In the genomic region with DNA sequence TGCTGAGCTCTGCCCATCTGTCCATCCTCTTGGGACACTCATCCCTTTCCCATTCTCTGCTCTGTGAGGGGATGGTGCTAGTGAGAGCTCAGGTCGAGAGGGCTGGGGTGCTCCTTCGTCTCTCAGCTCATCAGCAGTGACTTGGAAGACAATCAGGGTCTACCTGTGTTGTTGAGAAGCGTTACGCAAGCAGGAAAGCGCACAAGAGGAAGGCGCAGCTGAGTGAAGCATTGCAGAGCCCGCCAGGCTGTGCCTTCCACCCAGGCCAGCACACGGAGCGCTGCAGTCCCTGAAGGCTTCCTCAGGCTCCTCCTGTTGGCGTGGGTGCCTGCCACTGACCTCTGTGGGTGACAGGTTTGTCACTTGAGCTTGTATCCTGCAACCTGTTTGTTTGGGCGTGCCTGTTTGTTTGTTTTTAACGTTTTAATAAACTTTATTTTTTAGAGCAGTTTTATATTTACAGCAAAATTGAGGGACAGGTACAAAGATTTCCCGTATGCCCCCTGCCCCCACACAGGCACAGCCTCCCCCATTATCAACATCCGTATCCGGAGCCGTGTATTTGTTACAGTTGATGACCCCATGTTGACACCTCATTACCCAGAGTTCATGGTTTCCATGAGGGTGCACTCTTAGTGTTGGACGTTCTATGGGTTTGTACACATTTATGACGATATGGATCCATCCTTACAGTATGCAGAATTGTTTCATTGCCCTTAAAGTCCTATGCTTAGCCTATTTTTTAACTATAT, we compare ENCODE assay signal across 14 cellular contexts. TPM values are rescaled to one million over a fixed set of nuclear protein-coding genes. Genes with fewer than 3 reads are reported as not detected.
DNase-seq lines count a peak whose midpoint lies in the region; ATAC-seq and TF ChIP-seq lines count a peak whose summit lies in the region.
"Had no signal": no experiment of that assay in that cellular context is flagged by ENCODE, and none has a peak within 500 bp of the region (broad histone marks: within the 10 kb centered on the region; RNA-seq: fewer than 3 reads in every experiment).

No MANE protein-coding gene starts in this region.

- H3K27ac Mint-ChIP-seq in activated T-helper 1 cell treated with anti-CD3 and anti-CD28 coated beads, Interleukin-12 subunit alpha, Interleukin-12 subunit beta, Interleukin-2, Interleukin-4 antibody, amounts not matched to agents 30 ng/mL and 10 ng/mL and 1 ng/mL, durations not matched to agents 14 hours and 24 hours and 36 hours = no peak overlapping the region
- H3K27ac Mint-ChIP-seq in naive B cell = peak overlapping the region; percentile 17 to 98 (median 98)

- H3K9me3 Mint-ChIP-seq in activated T-helper 1 cell treated with anti-CD3 and anti-CD28 coated beads, Interleukin-12 subunit alpha, Interleukin-12 subunit beta, Interleukin-2, Interleukin-4 antibody, amounts not matched to agents 30 ng/mL and 10 ng/mL and 1 ng/mL, durations not matched to agents 14 hours and 24 hours and 36 hours = no peaks in the 10 kb centered on the region
- no peaks in the 10 kb centered on the region for H3K9me3 Mint-ChIP-seq in naive B cell
- H3K9me3 Mint-ChIP-seq: central memory CD8-positive, alpha-beta T cell had no signal

- H3F3A ChIP-seq in Loucy (ENCODE audit: low read depth) = peaks cover 6% of the 10 kb centered on the region; the same call in 1 of the 2 replicates

- TF ChIP-seq CTCF in Loucy (conservative IDR thresholded peaks at IDR 0.05; ENCODE audit: low read length) = no peak
- no peak for TF ChIP-seq CTCF in GM13977 (IDR thresholded peaks at IDR 0.05; ENCODE audit: extremely low read depth, insufficient read depth, missing control alignments)

- H2AFZ ChIP-seq in Loucy (ENCODE audit: low read length) = no peak overlapping the region
- H2AFZ ChIP-seq: PC-9 had no signal

- peaks cover 5% of the 10 kb centered on the region for H3K36me3 Mint-ChIP-seq in activated T-helper 1 cell treated with anti-CD3 and anti-CD28 coated beads, Interleukin-12 subunit alpha, Interleukin-12 subunit beta, Interleukin-2, Interleukin-4 antibody, amounts not matched to agents 30 ng/mL and 10 ng/mL and 1 ng/mL, durations not matched to agents 14 hours and 24 hours and 36 hours (ENCODE audit: low read depth)
- H3K36me3 Mint-ChIP-seq in naive B cell = no peaks in the 10 kb centered on the region

- H3K79me2 ChIP-seq in Loucy (ENCODE audit: insufficient read depth, low read length) = peaks cover 51% of the 10 kb centered on the region; the same call in 1 of the 2 replicates

- no peaks in the 10 kb centered on the region for H4K20me1 ChIP-seq in Loucy (ENCODE audit: insufficient read depth, low read length, poor library complexity, severe bottlenecking)

- ATAC-seq in naive B cell (ENCODE audit: low read depth in 2 of 2) (peak; percentile 32 to 37), HG03159 (IDR thresholded peaks at IDR 0.05; ENCODE audit: unreplicated experiment) (no peak)

- peak overlapping the region; percentile 45 for H3K9ac ChIP-seq in Loucy (ENCODE audit: low read depth, low read length, poor library complexity, severe bottlenecking)

- H3K4me2 ChIP-seq in Loucy (ENCODE audit: low read depth, low read length, poor library complexity, severe bottlenecking) = peak overlapping the region; percentile 75
- H3K4me2 ChIP-seq: PC-9 had no signal

- no peak overlapping the region for H3K4me3 ChIP-seq in Loucy (ENCODE audit: low read length, poor library complexity, severe bottlenecking)
- H3K4me3 ChIP-seq: PC-9 had no signal

- H3K27me3 ChIP-seq in Loucy (ENCODE audit: insufficient read depth, low read length, poor library complexity, severe bottlenecking) = no peaks in the 10 kb centered on the region

- intact Hi-C loops in activated T-helper 1 cell treated with anti-CD3 and anti-CD28 coated beads, Interleukin-12 subunit alpha, Interleukin-12 subunit beta, Interleukin-2, Interleukin-4 antibody, amounts not matched to agents 30 ng/mL and 10 ng/mL and 1 ng/mL, durations not matched to agents 14 hours and 24 hours and 36 hours (cut with micrococcal nuclease) = no loop called here

- no peaks in the 10 kb centered on the region for H3K36me3 ChIP-seq in Loucy (ENCODE audit: insufficient read depth, low read length)
- H3K36me3 ChIP-seq: WERI-Rb-1 had no signal

- H3K4me1 ChIP-seq in Loucy (ENCODE audit: insufficient read depth, low read length, poor library complexity, severe bottlenecking) = peaks cover 55% of the 10 kb centered on the region

- peaks cover 66% of the 10 kb centered on the region for H3K4me1 Mint-ChIP-seq in activated T-helper 1 cell treated with anti-CD3 and anti-CD28 coated beads, Interleukin-12 subunit alpha, Interleukin-12 subunit beta, Interleukin-2, Interleukin-4 antibody, amounts not matched to agents 30 ng/mL and 10 ng/mL and 1 ng/mL, durations not matched to agents 14 hours and 24 hours and 36 hours (ENCODE audit: low read depth)
- peaks cover 63 to 100% (median 89%) of the 10 kb centered on the region in 3 donors for H3K4me1 Mint-ChIP-seq in naive B cell

- peak overlapping the region; percentile 56 for H3K4me3 Mint-ChIP-seq in activated T-helper 1 cell treated with anti-CD3 and anti-CD28 coated beads, Interleukin-12 subunit alpha, Interleukin-12 subunit beta, Interleukin-2, Interleukin-4 antibody, amounts not matched to agents 30 ng/mL and 10 ng/mL and 1 ng/mL, durations not matched to agents 14 hours and 24 hours and 36 hours
- H3K4me3 Mint-ChIP-seq in naive B cell = peak overlapping the region; percentile 66 to 99 (median 93)

- H3K9me3 ChIP-seq in Loucy (ENCODE audit: insufficient read depth, low read depth, low read length) = no peaks in the 10 kb centered on the region

- in situ Hi-C loops in GM13977 (cut with MboI; ENCODE audit: low pct_unique_long_range_greater_than_20kb, low sequenced_read_pairs, unreplicated experiment) = loop anchor here (25.0 kb wide), 1 partner anchor 324 kb away; no protein-coding TSS in a partner anchor

- H3K9me2 ChIP-seq in Loucy (replicated peaks; ENCODE audit: low read depth, low read length) = no peaks in the 10 kb centered on the region

- H3K27me3 Mint-ChIP-seq in activated T-helper 1 cell treated with anti-CD3 and anti-CD28 coated beads, Interleukin-12 subunit alpha, Interleukin-12 subunit beta, Interleukin-2, Interleukin-4 antibody, amounts not matched to agents 30 ng/mL and 10 ng/mL and 1 ng/mL, durations not matched to agents 14 hours and 24 hours and 36 hours (ENCODE audit: insufficient read depth) = peaks cover 2% of the 10 kb centered on the region
- no peaks in the 10 kb centered on the region for H3K27me3 Mint-ChIP-seq in naive B cell
- H3K27me3 Mint-ChIP-seq: central memory CD8-positive, alpha-beta T cell had no signal

- peak; percentile 14 for DNase-seq in NCI-H345 (lab: John Stamatoyannopoulos, UW)
- DNase-seq in NCI-H345 treated with DMSO at 0.1 percent for 48 hours (lab: John Stamatoyannopoulos, UW; ENCODE audit: unreplicated experiment) = no peak
- DNase-seq in activated T-helper 1 cell treated with anti-CD3 and anti-CD28 coated beads, Interleukin-12 subunit alpha, Interleukin-12 subunit beta, Interleukin-2, Interleukin-4 antibody, amounts not matched to agents 30 ng/mL and 10 ng/mL and 1 ng/mL, durations not matched to agents 14 hours and 24 hours and 36 hours (ENCODE audit: low spot score) = no peak
- DNase-seq in naive B cell = peak; percentile 36
- DNase-seq in LoVo (ENCODE audit: low spot score) = no peak
- DNase-seq in GM13977 (ENCODE audit: low spot score) = no peak
- DNase-seq: activated gamma-delta T cell; NCI-H1436 treated with DMSO at 0.1 percent for 48 hours; PC-9; stimulated activated CD4-positive, alpha-beta T cell treated with anti-CD3 and anti-CD28 coated beads, Interleukin-15, amount 100 ng/mL, for 24 hours; WERI-Rb-1 had no signal

RNA-seq across cellular contexts. Expression of a gene that starts 36.7 kb away (rescaled TPM):
- 24.8 and 25.9 TPM in 2 replicates for total RNA-seq in activated T-helper 1 cell treated with anti-CD3 and anti-CD28 coated beads, Interleukin-12 subunit alpha, Interleukin-12 subunit beta, Interleukin-2, Interleukin-4 antibody, amounts not matched to agents 30 ng/mL and 10 ng/mL and 1 ng/mL, durations not matched to agents 14 hours and 24 hours and 36 hours
- polyA plus RNA-seq in naive B cell (ENCODE audit: low read depth in 6 of 6) = 10 to 100 TPM; 19.9 to 63.5 (median 28.7) TPM

Comparison
In these comparisons a context has a peak if more than half of its experiments do, and no peak if none do; other contexts are left out.
1. DNase-seq: peak in NCI-H345 (single experiment) and naive B cell (single experiment); none in NCI-H345 treated with DMSO at 0.1 percent for 48 hours (single experiment), activated T-helper 1 cell treated with anti-CD3 and anti-CD28 coated beads, Interleukin-12 subunit alpha, Interleukin-12 subunit beta, Interleukin-2, Interleukin-4 antibody, amounts not matched to agents 30 ng/mL and 10 ng/mL and 1 ng/mL, durations not matched to agents 14 hours and 24 hours and 36 hours (single experiment), LoVo (single experiment) and GM13977 (single experiment).